ENCODE assay signal across 17 cellular contexts in genomic region chr12:76014007-76014406, GRCh38. TPM values are rescaled to one million over a fixed set of nuclear protein-coding genes. Genes with fewer than 3 reads are reported as not detected.
DNase-seq lines count a peak whose midpoint lies in the region; ATAC-seq lines count a peak whose summit lies in the region.
"Had no signal": no experiment of that assay in that cellular context is flagged by ENCODE, and none has a peak within 500 bp of the region (broad histone marks: within the 10 kb centered on the region; RNA-seq: fewer than 3 reads in every experiment).

No MANE protein-coding gene starts in this region.

- no peak overlapping the region for H2AK5ac ChIP-seq in trophoblast cell (ENCODE audit: low read length)

- no peak overlapping the region for H2BK12ac ChIP-seq in trophoblast cell (ENCODE audit: low read length)

- H4K8ac ChIP-seq in trophoblast cell (ENCODE audit: low read depth, low read length): no peak overlapping the region

- no peak overlapping the region for H2AFZ ChIP-seq in trophoblast cell (ENCODE audit: insufficient read depth, low read length, poor library complexity)

- H2BK120ac ChIP-seq in trophoblast cell (ENCODE audit: insufficient read depth, low read length, poor library complexity): no peak overlapping the region

- H3K4me2 ChIP-seq in trophoblast cell (ENCODE audit: low read length): peak overlapping the region; percentile 21

- no peak overlapping the region for H3K4me3 ChIP-seq in SJSA1
- H3K4me3 ChIP-seq in trophoblast cell (ENCODE audit: low read depth, low read length): no peak overlapping the region

- no peaks in the 10 kb centered on the region for H3K79me2 ChIP-seq in trophoblast cell (ENCODE audit: control insufficient read depth, insufficient read depth, low read length, poor library complexity)

- ATAC-seq in left colon (peak; percentile 79), HG02759 (IDR thresholded peaks at IDR 0.05; ENCODE audit: unreplicated experiment) (no peak)
- ATAC-seq: HCT116 had no signal

- peaks cover 80% of the 10 kb centered on the region for H3K4me1 ChIP-seq in SJSA1 (replicated peaks)
- H3K4me1 ChIP-seq in trophoblast cell (ENCODE audit: control insufficient read depth in 1 of 2, insufficient read depth in 2 of 2, low read length in 2 of 2): peaks cover 15 to 30% of the 10 kb centered on the region in 2 experiments

- intact Hi-C loops in left colon (cut with DNase I, micrococcal nuclease): no loop called here

- H3K9me3 ChIP-seq in SJSA1 (replicated peaks): no peaks in the 10 kb centered on the region
- peaks cover 1% of the 10 kb centered on the region for H3K9me3 ChIP-seq in trophoblast cell (ENCODE audit: insufficient read depth, low read depth, low read length)

- DNase-seq in ELF-1 (ENCODE audit: low read depth, low spot score) (peak; percentile 67), SJSA1 (ENCODE audit: low read depth in 1 of 2, low spot score in 2 of 2) (no peak), left colon (no peak), trophoblast cell (no peak), COLO668 (lab: John Stamatoyannopoulos, UW; ENCODE audit: unreplicated experiment) (no peak), NCI-H524 (lab: John Stamatoyannopoulos, UW) (no peak)
- no peak for DNase-seq in stimulated activated CD4-positive, alpha-beta T cell treated with anti-CD3 and anti-CD28 coated beads, Interleukin-12 subunit alpha, Interleukin-12 subunit beta, amount 100 ng/mL, for 4 hours
- DNase-seq: COR-L47, DMS 273 treated with DMSO at 0.1 percent for 48 hours, GOT3, NCI-H1105, NCI-H2029 treated with DMSO at 0.1 percent for 48 hours, NCI-H345, NCI-H524 treated with DMSO at 0.1 percent for 48 hours, NCI-H82 had no signal

- WGBS in trophoblast cell (ENCODE audit: extremely low coverage, insufficient coverage, insufficient read length): no CpG with 5 or more reads among the region's 8 CpGs

- no peak overlapping the region for H3K18ac ChIP-seq in trophoblast cell (ENCODE audit: low read length)

- H3K27ac ChIP-seq in SJSA1 (peak overlapping the region; percentile 70), trophoblast cell (ENCODE audit: low read depth, low read length) (no peak overlapping the region)

- H3K36me3 ChIP-seq in SJSA1: no peaks in the 10 kb centered on the region
- no peaks in the 10 kb centered on the region for H3K36me3 ChIP-seq in trophoblast cell (ENCODE audit: control insufficient read depth in 1 of 2, insufficient read depth in 2 of 2, low read length in 2 of 2)

- H3K27me3 ChIP-seq in SJSA1 (replicated peaks) (no peaks in the 10 kb centered on the region), trophoblast cell (ENCODE audit: insufficient read depth, low read length) (no peaks in the 10 kb centered on the region)

- no peak overlapping the region for H3K9ac ChIP-seq in trophoblast cell (ENCODE audit: low read length)

- no peak overlapping the region for H3K14ac ChIP-seq in trophoblast cell (ENCODE audit: low read length)

- H4K91ac ChIP-seq in trophoblast cell (ENCODE audit: low read depth, low read length): no peak overlapping the region

- H4K12ac ChIP-seq in trophoblast cell (ENCODE audit: low read depth, low read length): no peak overlapping the region

- H3K23ac ChIP-seq in trophoblast cell (ENCODE audit: low read length): no peak overlapping the region

- H3K79me1 ChIP-seq in trophoblast cell (ENCODE audit: low read length): peaks cover 21% of the 10 kb centered on the region

- no peak overlapping the region for H3K4ac ChIP-seq in trophoblast cell (ENCODE audit: low read depth, low read length)

- no peak overlapping the region for H2BK5ac ChIP-seq in trophoblast cell (ENCODE audit: low read depth, low read length, poor library complexity)

RNA-seq across cellular contexts. Expression of gene PHLDA1, which starts 17.6 kb away (rescaled TPM):
- 19.5 and 23.6 TPM in 2 replicates for total RNA-seq in SJSA1 (2014; rRNA removed; shearing (Covaris generic))
- 1 to 10 TPM; 4.9 to 5.8 TPM for total RNA-seq in left colon
- 3.8 and 4.5 TPM in 2 replicates for polyA plus RNA-seq in trophoblast cell (2013)
